ENCODE assay signal across 1 cellular context in genomic region chr12:10939163-10939562, GRCh38.
TF ChIP-seq lines count a peak whose summit lies in the region.

A gene with protein sequence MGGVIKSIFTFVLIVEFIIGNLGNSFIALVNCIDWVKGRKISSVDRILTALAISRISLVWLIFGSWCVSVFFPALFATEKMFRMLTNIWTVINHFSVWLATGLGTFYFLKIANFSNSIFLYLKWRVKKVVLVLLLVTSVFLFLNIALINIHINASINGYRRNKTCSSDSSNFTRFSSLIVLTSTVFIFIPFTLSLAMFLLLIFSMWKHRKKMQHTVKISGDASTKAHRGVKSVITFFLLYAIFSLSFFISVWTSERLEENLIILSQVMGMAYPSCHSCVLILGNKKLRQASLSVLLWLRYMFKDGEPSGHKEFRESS (minus strand): TSS chr12:10939263. CDS start chr12:10939207, 56 bp downstream.

TF ChIP-seq in GM12878, 131 proteins besides CTCF, POLR2A, EP300 and RAD21 (continued from another document):
- TF ChIP-seq SMARCA5 (IDR thresholded peaks at IDR 0.05) (no peak), ZNF687 (IDR thresholded peaks at IDR 0.05) (no peak), BHLHE40 (IDR thresholded peaks at IDR 0.05; ENCODE audit: borderline replicate concordance in 1 of 2, low read depth in 2 of 2, low read length in 1 of 2) (no peak), MAX (IDR thresholded peaks at IDR 0.05; ENCODE audit: low read depth, low read length) (no peak), MEF2A (IDR thresholded peaks at IDR 0.05; ENCODE audit: insufficient read depth, low read depth, low read length) (no peak), TCF7 (IDR thresholded peaks at IDR 0.05; ENCODE audit: borderline replicate concordance) (no peak)
